In the genomic region with DNA sequence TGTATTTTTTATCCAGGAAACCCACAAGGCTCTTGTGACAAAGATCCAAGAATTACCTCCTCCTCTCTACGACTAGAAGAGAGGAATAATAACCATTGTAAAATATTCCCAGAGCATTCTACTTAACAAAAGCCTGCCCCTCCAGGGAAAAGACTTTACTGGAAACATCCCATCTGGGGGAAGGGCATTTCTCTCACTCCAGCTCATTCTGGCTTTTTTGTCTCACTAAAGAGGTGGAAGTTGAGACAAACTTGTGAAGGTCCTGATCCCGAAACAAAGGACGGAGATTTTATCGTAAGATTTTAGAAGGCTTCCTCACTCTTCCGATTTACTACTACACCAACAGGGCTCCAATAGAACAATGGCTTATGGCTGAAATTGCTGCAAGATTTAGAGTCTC, we compare ENCODE assay signal across 21 cellular contexts.
A peak's percentile ranks its signal among the peaks of the same experiment; 100 is the strongest.
DNase-seq lines count a peak whose midpoint lies in the region; ATAC-seq, FAIRE-seq and TF ChIP-seq lines count a peak whose summit lies in the region.
"Had no signal": no experiment of that assay in that cellular context is flagged by ENCODE, and none has a peak within 500 bp of the region (broad histone marks: within the 10 kb centered on the region; RNA-seq: fewer than 3 reads in every experiment).

No MANE protein-coding gene starts in this region.

- H3K56ac ChIP-seq in H9 (ENCODE audit: insufficient read length, low read depth, low read length) = no peak overlapping the region
- H3K56ac ChIP-seq in H1 (replicated peaks; ENCODE audit: insufficient read length, low read depth, low read length) = no peak overlapping the region

- H3K9me3 Mint-ChIP-seq in H9 (no peaks in the 10 kb centered on the region; a peak in 1 of 5 replicates), neural progenitor cell (no peaks in the 10 kb centered on the region)
- H3K9me3 Mint-ChIP-seq in activated CD4-positive, alpha-beta memory T cell treated with anti-CD3 and anti-CD28 coated beads, Interleukin-2, amount 10 ng/mL, durations not matched to agents 7 days and 5 days = peaks cover 9% of the 10 kb centered on the region

- no peak overlapping the region for H4K5ac ChIP-seq in H9 (ENCODE audit: insufficient read length, low read depth, low read length)
- no peak overlapping the region for H4K5ac ChIP-seq in H1 (ENCODE audit: insufficient read length, low read depth, low read length)

- no peak overlapping the region for H2AK5ac ChIP-seq in H9 (ENCODE audit: insufficient read length, low read length)
- H2AK5ac ChIP-seq in H1 (ENCODE audit: low read depth, low read length) = no peak overlapping the region

- H2BK20ac ChIP-seq in H9 (ENCODE audit: low read depth, low read length, poor library complexity, severe bottlenecking) (no peak overlapping the region), H1 (ENCODE audit: low read length) (no peak overlapping the region)

- H2BK12ac ChIP-seq in H9 (ENCODE audit: insufficient read length, low read depth, low read length) = no peak overlapping the region
- no peak overlapping the region for H2BK12ac ChIP-seq in H1 (ENCODE audit: low read depth, low read length)

- H3K27me3 ChIP-seq in H9 (ENCODE audit: insufficient read depth, low read length) = no peaks in the 10 kb centered on the region
- H3K27me3 ChIP-seq in H1 (replicated peaks in 1 of 4; ENCODE audit: control insufficient read depth in 3 of 4, extremely low read depth in 1 of 4, insufficient read depth in 3 of 4, low read length in 3 of 4) = no peaks in the 10 kb centered on the region
- no peaks in the 10 kb centered on the region for H3K27me3 ChIP-seq in neural progenitor cell
- H3K27me3 ChIP-seq: BE2C had no signal

- H3K27ac ChIP-seq in H9 (ENCODE audit: insufficient read length, low read depth, low read length) = no peak overlapping the region
- H3K27ac ChIP-seq in H1 (ENCODE audit: low read depth, low read length) = no peak overlapping the region
- H3K27ac ChIP-seq in neural progenitor cell = no peak overlapping the region
- H3K27ac ChIP-seq: GM23248 had no signal

- H3K27me3 Mint-ChIP-seq in H9 (ENCODE audit: low read depth) (no peaks in the 10 kb centered on the region; the same call in 1 of the 2 replicates), neural progenitor cell (ENCODE audit: insufficient read depth, low read depth) (no peaks in the 10 kb centered on the region)
- no peaks in the 10 kb centered on the region for H3K27me3 Mint-ChIP-seq in activated CD4-positive, alpha-beta memory T cell treated with anti-CD3 and anti-CD28 coated beads, Interleukin-2, amount 10 ng/mL, durations not matched to agents 7 days and 5 days
- H3K27me3 Mint-ChIP-seq: CD4-positive, CD25-positive, alpha-beta regulatory T cell; CD8-positive, alpha-beta memory T cell had no signal

- H3K4me3 Mint-ChIP-seq in H9 (no peak overlapping the region), neural progenitor cell (no peak overlapping the region)
- H3K4me3 Mint-ChIP-seq in activated CD4-positive, alpha-beta memory T cell treated with anti-CD3 and anti-CD28 coated beads, Interleukin-2, amount 10 ng/mL, durations not matched to agents 7 days and 5 days = no peak overlapping the region
- H3K4me3 Mint-ChIP-seq: CD4-positive, CD25-positive, alpha-beta regulatory T cell; CD8-positive, alpha-beta memory T cell had no signal

- H3F3A ChIP-seq in neural progenitor cell (ENCODE audit: low read depth) = no peaks in the 10 kb centered on the region

- H3K9me3 ChIP-seq in H9 (ENCODE audit: control insufficient read depth, low read depth, low read length) (no peaks in the 10 kb centered on the region), H1 (ENCODE audit: insufficient read depth in 2 of 2, low read depth in 1 of 2, low read length in 1 of 2) (no peaks in the 10 kb centered on the region), neural progenitor cell (ENCODE audit: low read depth) (no peaks in the 10 kb centered on the region)
- H3K9me3 ChIP-seq: BE2C had no signal

- H3K27ac Mint-ChIP-seq in H9 (peak overlapping the region in 2 of 3 experiments; percentile 12 to 88; a peak in 3 of 7 replicates), neural progenitor cell (no peak overlapping the region)
- no peak overlapping the region for H3K27ac Mint-ChIP-seq in activated CD4-positive, alpha-beta memory T cell treated with anti-CD3 and anti-CD28 coated beads, Interleukin-2, amount 10 ng/mL, durations not matched to agents 7 days and 5 days
- H3K27ac Mint-ChIP-seq: CD4-positive, CD25-positive, alpha-beta regulatory T cell; CD8-positive, alpha-beta memory T cell had no signal

- H3K23me2 ChIP-seq in H9 (ENCODE audit: insufficient read length, low read depth, low read length, poor library complexity, severe bottlenecking) (no peaks in the 10 kb centered on the region), H1 (ENCODE audit: low read depth, low read length) (no peaks in the 10 kb centered on the region)

- FAIRE-seq in H1 (lab: Jason Lieb, UNC) = no peak
- no peak for FAIRE-seq in urothelium cell line (lab: Jason Lieb, UNC)
- FAIRE-seq: G401.6, GM12891, K562 had no signal

- WGBS in H9 (ENCODE audit: extremely low coverage, insufficient read length, low lambda C conversion rate) = no CpG with 5 or more reads among the region's 5 CpGs
- 84% methylated on average over 5 of the region's 5 CpGs; no CpG with 5 or more reads in 1 of the 2 experiments for WGBS in H1 (ENCODE audit: extremely low coverage in 1 of 2, insufficient coverage in 1 of 2, insufficient read length in 1 of 2, insufficient replicate concordance in 2 of 2, low coverage in 1 of 2, low lambda C conversion rate in 2 of 2, missing lambda C conversion rate in 1 of 2), 2 experiments

- H4K20me1 ChIP-seq in H9 (ENCODE audit: control insufficient read depth, insufficient read depth, insufficient read length) (no peaks in the 10 kb centered on the region), H1 (replicated peaks in 1 of 2; ENCODE audit: control insufficient read depth in 1 of 2, insufficient read depth in 2 of 2, low read length in 2 of 2) (no peaks in the 10 kb centered on the region), neural progenitor cell (ENCODE audit: low read depth) (no peaks in the 10 kb centered on the region)

- H3K18ac ChIP-seq in H9 (ENCODE audit: insufficient read length, low read depth, low read length) (no peak overlapping the region), H1 (ENCODE audit: extremely low read depth, low read length) (no peak overlapping the region; the same call in 1 of the 2 replicates)

- TF ChIP-seq CTCF in H9 (conservative IDR thresholded peaks at IDR 0.05) (no peak), H1 (IDR thresholded peaks at IDR 0.05; ENCODE audit: control extremely low read depth in 1 of 3, insufficient read depth in 1 of 3, low read depth in 1 of 3, low read length in 3 of 3) (no peak), neural progenitor cell (IDR thresholded peaks at IDR 0.05) (no peak)

- DNase-seq in H9 = no peak
- DNase-seq in H1 (ENCODE audit: low read depth in 1 of 2, low spot score in 2 of 2) = no peak
- peak; percentile 5 for DNase-seq in neural progenitor cell (ENCODE audit: low spot score)
- DNase-seq in activated CD4-positive, alpha-beta memory T cell treated with anti-CD3 and anti-CD28 coated beads, Interleukin-2, amount 10 ng/mL, durations not matched to agents 7 days and 5 days = no peak
- DNase-seq in urothelium cell line (ENCODE audit: low spot score) = no peak
- DNase-seq: BE2C; C1 segment of cervical spinal cord; CD4-positive, CD25-positive, alpha-beta regulatory T cell; CD8-positive, alpha-beta memory T cell; COR-L47; DMS 273 treated with DMSO at 0.1 percent for 48 hours; DMS53; DND-41; EL; GM23248; H7; IMR-90 had no signal

- POLR2A ChIA-PET in H1 (lab: Charles Lee; ENCODE audit: partially characterized antibody) = no interaction called here
- POLR2A ChIA-PET in activated CD4-positive, alpha-beta memory T cell treated with anti-CD3 and anti-CD28 coated beads, Interleukin-2, amount 10 ng/mL, durations not matched to agents 7 days and 5 days (lab: Charles Lee) = no interaction called here

- no peak overlapping the region for H3K4me3 ChIP-seq in H1 (ENCODE audit: extremely low read depth in 1 of 4, insufficient read depth in 2 of 4, low read depth in 3 of 4, low read length in 4 of 4)
- H3K4me3 ChIP-seq in neural progenitor cell = no peak overlapping the region
- H3K4me3 ChIP-seq: GM23248, K562 had no signal

- H3K4ac ChIP-seq in H9 (ENCODE audit: low read depth, low read length) (no peak overlapping the region), H1 (replicated peaks; ENCODE audit: insufficient read length, low read depth, low read length) (no peak overlapping the region)

- no peak for TF ChIP-seq EP300 in H1 (IDR thresholded peaks at IDR 0.05; ENCODE audit: borderline replicate concordance in 1 of 2, low read depth in 2 of 2, low read length in 2 of 2)

- H3K4me1 ChIP-seq in H9 (ENCODE audit: insufficient read depth, low read length) (peaks cover 6% of the 10 kb centered on the region; the same call in 1 of the 2 replicates), H1 (replicated peaks in 1 of 4; ENCODE audit: control insufficient read depth in 3 of 4, insufficient read depth in 4 of 4, low read length in 3 of 4) (no peaks in the 10 kb centered on the region), neural progenitor cell (no peaks in the 10 kb centered on the region)
- H3K4me1 ChIP-seq: BE2C had no signal

- H2BK5ac ChIP-seq in H9 (ENCODE audit: insufficient read length, low read length) = no peak overlapping the region
- H2BK5ac ChIP-seq in H1 (ENCODE audit: low read depth, low read length) = no peak overlapping the region

- H3K4me2 ChIP-seq in H9 (ENCODE audit: insufficient read depth, insufficient read length, low read length) = no peak overlapping the region
- no peak overlapping the region for H3K4me2 ChIP-seq in H1 (ENCODE audit: insufficient read depth in 1 of 2, low read depth in 2 of 2, low read length in 2 of 2)
- H3K4me2 ChIP-seq in neural progenitor cell = no peak overlapping the region

- no peak overlapping the region for H4K8ac ChIP-seq in H9 (replicated peaks; ENCODE audit: insufficient read length, low read depth, low read length)
- H4K8ac ChIP-seq in H1 (ENCODE audit: extremely low read depth, insufficient read depth, low read length) = no peak overlapping the region

- H3K36me3 Mint-ChIP-seq in H9 (ENCODE audit: insufficient read depth in 1 of 3, low read depth in 3 of 3) (peaks cover 0 to 8% (median 7%) of the 10 kb centered on the region in 3 experiments; a peak in 3 of 7 replicates), neural progenitor cell (no peaks in the 10 kb centered on the region)
- H3K36me3 Mint-ChIP-seq in activated CD4-positive, alpha-beta memory T cell treated with anti-CD3 and anti-CD28 coated beads, Interleukin-2, amount 10 ng/mL, durations not matched to agents 7 days and 5 days (ENCODE audit: low read depth) = no peaks in the 10 kb centered on the region
- H3K36me3 Mint-ChIP-seq: CD4-positive, CD25-positive, alpha-beta regulatory T cell; CD8-positive, alpha-beta memory T cell had no signal

- no peak for TF ChIP-seq POLR2A in H1 (IDR thresholded peaks at IDR 0.05; ENCODE audit: control extremely low read depth in 1 of 2, low read depth in 2 of 2, low read length in 2 of 2)

- H3K36me3 ChIP-seq in H1 (ENCODE audit: control insufficient read depth in 2 of 4, insufficient read depth in 4 of 4, low read length in 3 of 4) (no peaks in the 10 kb centered on the region; a peak in 1 of 8 replicates), neural progenitor cell (no peaks in the 10 kb centered on the region)
- H3K36me3 ChIP-seq: BE2C had no signal

- H3K79me2 ChIP-seq in H9 (ENCODE audit: insufficient read depth, low read length) (no peaks in the 10 kb centered on the region), H1 (ENCODE audit: control insufficient read depth in 1 of 2, insufficient read depth in 2 of 2, low read length in 2 of 2) (no peaks in the 10 kb centered on the region), neural progenitor cell (ENCODE audit: low read depth) (no peaks in the 10 kb centered on the region)

- H3K14ac ChIP-seq in H9 (ENCODE audit: insufficient read depth, low read length) = no peak overlapping the region
- H3K14ac ChIP-seq in H1 (ENCODE audit: insufficient read length) = no peak overlapping the region

- H2BK120ac ChIP-seq in H9 (ENCODE audit: low read depth, low read length, poor library complexity, severe bottlenecking) = no peak overlapping the region
- no peak overlapping the region for H2BK120ac ChIP-seq in H1 (replicated peaks; ENCODE audit: low read depth, low read length)

- no peak overlapping the region for H3T11ph ChIP-seq in H9 (ENCODE audit: low read length)

- H4K91ac ChIP-seq in H9 (ENCODE audit: insufficient read length, low read depth, low read length) (no peak overlapping the region), H1 (replicated peaks; ENCODE audit: insufficient read length, low read length) (no peak overlapping the region)

- H3K4me1 Mint-ChIP-seq in H9 = peaks cover 17 to 18% of the 10 kb centered on the region in 2 experiments
- H3K4me1 Mint-ChIP-seq in neural progenitor cell = no peaks in the 10 kb centered on the region
- no peaks in the 10 kb centered on the region for H3K4me1 Mint-ChIP-seq in activated CD4-positive, alpha-beta memory T cell treated with anti-CD3 and anti-CD28 coated beads, Interleukin-2, amount 10 ng/mL, durations not matched to agents 7 days and 5 days
- H3K4me1 Mint-ChIP-seq: CD4-positive, CD25-positive, alpha-beta regulatory T cell; CD8-positive, alpha-beta memory T cell had no signal

- H2BK15ac ChIP-seq in H9 (ENCODE audit: low read depth, low read length) (no peak overlapping the region), H1 (ENCODE audit: low read length) (no peak overlapping the region)

- no peak for ATAC-seq in GM18861 (IDR thresholded peaks at IDR 0.05; ENCODE audit: unreplicated experiment)
- ATAC-seq: K562 had no signal

- H3K79me1 ChIP-seq in H9 (ENCODE audit: insufficient read depth, low read depth, low read length, poor library complexity, severe bottlenecking) (no peaks in the 10 kb centered on the region), H1 (ENCODE audit: low read depth, low read length) (no peaks in the 10 kb centered on the region)

- H3K9ac ChIP-seq in H9 (ENCODE audit: extremely low read depth, insufficient read length, low read length) (no peak overlapping the region), H1 (replicated peaks in 1 of 4; ENCODE audit: extremely low read depth in 1 of 4, low read depth in 3 of 4, low read length in 3 of 4) (no peak overlapping the region), neural progenitor cell (no peak overlapping the region)
- H3K9ac ChIP-seq: GM23248 had no signal

- H3K23ac ChIP-seq in H9 (ENCODE audit: insufficient read length, low read depth, low read length) (no peak overlapping the region), H1 (ENCODE audit: insufficient read length) (no peak overlapping the region)

- TF ChIP-seq RAD21 in H1 (IDR thresholded peaks at IDR 0.05 in 1 of 2, conservative IDR thresholded peaks at IDR 0.05 in 1 of 2; ENCODE audit: low read depth in 2 of 2, low read length in 2 of 2) = no peak

- H2AFZ ChIP-seq in H9 (ENCODE audit: low read length) = peak overlapping the region; percentile 73
- H2AFZ ChIP-seq in H1 (ENCODE audit: low read length) = peak overlapping the region; percentile 43; the same call in 1 of the 2 replicates
- peak overlapping the region; percentile 48 for H2AFZ ChIP-seq in neural progenitor cell (replicated peaks)
- H2AFZ ChIP-seq: GM23248 had no signal

- CTCF ChIA-PET in H1 (lab: Charles Lee; ENCODE audit: partially characterized antibody) = no interaction called here
- CTCF ChIA-PET in activated CD4-positive, alpha-beta memory T cell treated with anti-CD3 and anti-CD28 coated beads, Interleukin-2, amount 10 ng/mL, durations not matched to agents 7 days and 5 days (lab: Charles Lee) = no interaction called here

Comparison
In these comparisons a context has a peak if more than half of its experiments do, and no peak if none do; other contexts are left out.
1. H3K27ac Mint-ChIP-seq: peak in H9 (2 of 3); none in neural progenitor cell (single experiment) and activated CD4-positive, alpha-beta memory T cell treated with anti-CD3 and anti-CD28 coated beads, Interleukin-2, amount 10 ng/mL, durations not matched to agents 7 days and 5 days (single experiment).
2. Peak in every context shown above with its lines, with median percentiles within 50 percentile points of each other: H2AFZ ChIP-seq.